In genomic region chr1:51734899-51735745, GRCh38 we compare ENCODE assay signal across 9 cellular contexts.
A peak's percentile ranks its signal among the peaks of the same experiment; 100 is the strongest.
DNase-seq lines count a peak whose midpoint lies in the region; ATAC-seq, FAIRE-seq and TF ChIP-seq lines count a peak whose summit lies in the region.
"Had no signal": no experiment of that assay in that cellular context is flagged by ENCODE, and none has a peak within 500 bp of the region (broad histone marks: within the 10 kb centered on the region; RNA-seq: fewer than 3 reads in every experiment).

No MANE protein-coding gene starts in this region.

- H3K36me3 ChIP-seq in adipocyte (ENCODE audit: control insufficient read depth, insufficient read depth, low read length, severe bottlenecking), result no peaks in the 10 kb centered on the region
- no peaks in the 10 kb centered on the region for H3K36me3 ChIP-seq in hepatocyte (replicated peaks; ENCODE audit: insufficient read depth, low read depth)

- no peak overlapping the region for H2AFZ ChIP-seq in hepatocyte

- peak overlapping the region; percentile 24 for H3K4me2 ChIP-seq in hepatocyte

- H3K4me1 Mint-ChIP-seq in activated T-cell treated with anti-CD3 and anti-CD28 coated beads, Interleukin-2, amount 50 U/mL, for 4 hours (ENCODE audit: low read depth), result peaks cover 51% of the 10 kb centered on the region

- ATAC-seq in activated T-cell treated with anti-CD3 and anti-CD28 coated beads, Interleukin-2, amount 50 U/mL, for 4 hours, result no peak
- ATAC-seq: sciatic nerve had no signal

- no peaks in the 10 kb centered on the region for H3K9me3 Mint-ChIP-seq in activated T-cell treated with anti-CD3 and anti-CD28 coated beads, Interleukin-2, amount 50 U/mL, for 4 hours

- no peak overlapping the region for H3K4me3 Mint-ChIP-seq in activated T-cell treated with anti-CD3 and anti-CD28 coated beads, Interleukin-2, amount 50 U/mL, for 4 hours

- peak overlapping the region; percentile 43 for H3K27ac ChIP-seq in hepatocyte

- H3K27me3 ChIP-seq in adipocyte (replicated peaks; ENCODE audit: control insufficient read depth, insufficient read depth, low read length), result no peaks in the 10 kb centered on the region
- H3K27me3 ChIP-seq in hepatocyte, result no peaks in the 10 kb centered on the region

- peaks cover 92% of the 10 kb centered on the region for H3K79me2 ChIP-seq in hepatocyte

- H3K9me2 ChIP-seq in hepatocyte (replicated peaks; ENCODE audit: insufficient read depth), result no peaks in the 10 kb centered on the region

- TF ChIP-seq CTCF in hepatocyte (IDR thresholded peaks at IDR 0.05; ENCODE audit: poor library complexity), result no peak

- DNase-seq in H54 (ENCODE audit: insufficient read length, low spot score) (no peak), adipocyte (ENCODE audit: low read depth) (peak; percentile 13), hepatocyte (ENCODE audit: low spot score) (peak; percentile 12), superior temporal gyrus (ENCODE audit: extremely low spot score) (peak; percentile 44), hippocampal formation (lab: John Stamatoyannopoulos, UW) (no peak), NCI-H1048 (lab: John Stamatoyannopoulos, UW) (no peak)
- no peak for DNase-seq in activated T-cell treated with anti-CD3 and anti-CD28 coated beads, Interleukin-2, amount 50 U/mL, for 4 hours
- DNase-seq: NK-92 treated with Interleukin-12 subunit alpha and Interleukin-12 subunit beta, amount 100 ng/mL, for 24 hours had no signal

- peak overlapping the region; percentile 14 for H3K9ac ChIP-seq in adipocyte (ENCODE audit: low read length)

- H3K4me1 ChIP-seq in adipocyte (ENCODE audit: control insufficient read depth, insufficient read depth, low read length) (peaks cover 46% of the 10 kb centered on the region), hepatocyte (ENCODE audit: insufficient read depth) (peaks cover 35% of the 10 kb centered on the region)

- H3K9me3 ChIP-seq in adipocyte (ENCODE audit: control insufficient read depth, low read length), result no peaks in the 10 kb centered on the region
- no peaks in the 10 kb centered on the region for H3K9me3 ChIP-seq in hepatocyte (ENCODE audit: low read depth)

- peak; percentile 43 for FAIRE-seq in H54 (lab: Jason Lieb, UNC)

- peaks cover 27% of the 10 kb centered on the region for H4K20me1 ChIP-seq in hepatocyte (ENCODE audit: insufficient read depth, poor library complexity, severe bottlenecking)

- TF ChIP-seq POLR2A in H54 (IDR thresholded peaks at IDR 0.05; ENCODE audit: low read depth, low read length), result no peak

- H3K36me3 Mint-ChIP-seq in activated T-cell treated with anti-CD3 and anti-CD28 coated beads, Interleukin-2, amount 50 U/mL, for 4 hours (ENCODE audit: insufficient read depth), result no peaks in the 10 kb centered on the region

- H3K27me3 Mint-ChIP-seq in activated T-cell treated with anti-CD3 and anti-CD28 coated beads, Interleukin-2, amount 50 U/mL, for 4 hours (ENCODE audit: low read depth), result no peaks in the 10 kb centered on the region

- 57% methylated on average over 7 of the region's 7 CpGs for whole genome bisulfite sequencing in hepatocyte (ENCODE audit: low lambda C conversion rate, missing lambda C conversion rate)

- H3K4me3 ChIP-seq in adipocyte (ENCODE audit: low read length) (no peak overlapping the region), hepatocyte (no peak overlapping the region)

Comparison
In these comparisons a context has a peak if more than half of its experiments do, and no peak if none do; other contexts are left out.
1. DNase-seq: peak in adipocyte (single experiment), hepatocyte (single experiment) and superior temporal gyrus (single experiment); none in H54 (single experiment), hippocampal formation (0 of 2), NCI-H1048 (single experiment) and activated T-cell treated with anti-CD3 and anti-CD28 coated beads, Interleukin-2, amount 50 U/mL, for 4 hours (single experiment).